In genomic region chr12:47986832-47987231, GRCh38 we compare ENCODE assay signal across 30 cellular contexts. TPM values are rescaled to one million over a fixed set of nuclear protein-coding genes. Genes with fewer than 3 reads are reported as not detected.
"Had no signal": no experiment of that assay in that cellular context is flagged by ENCODE, and none has a peak within 500 bp of the region (broad histone marks: within the 10 kb centered on the region; RNA-seq: fewer than 3 reads in every experiment).

No MANE protein-coding gene starts in this region.

- H3K4me1 ChIP-seq: colonic mucosa, prostate gland had no signal

- H3K27ac ChIP-seq: colonic mucosa, esophagus squamous epithelium, neutrophil, parathyroid adenoma, prostate gland, skin epidermis, suprapubic skin, transverse colon, vagina had no signal

- H3K9me3 ChIP-seq: colonic mucosa, esophagus squamous epithelium, mucosa of descending colon, neutrophil, prostate gland, suprapubic skin, transverse colon, vagina had no signal

- H3K79me2 ChIP-seq: parathyroid adenoma had no signal

- H3K9me3 Mint-ChIP-seq: dendritic cell treated with granulocyte-macrophage colony-stimulating factor and Interleukin-4, amounts not matched to agents 40 ng/mL and 50 ng/mL, for 4 days; immature natural killer cell; mesothelial cell of epicardium; naive B cell; natural killer cell treated with Interleukin-12 subunit alpha and Interleukin-12 subunit beta and Interleukin-15 and Interleukin-18, amount 100 ng/mL, for 72 hours; neural crest cell; stimulated activated naive CD8-positive, alpha-beta T cell treated with anti-CD3 and anti-CD28 coated beads, Interleukin-15, amount 100 ng/mL, for 72 hours had no signal

- H3K27me3 ChIP-seq: colonic mucosa, vagina had no signal

- H3K36me3 ChIP-seq: colonic mucosa, esophagus squamous epithelium, neutrophil, prostate gland, suprapubic skin, transverse colon, vagina had no signal

- H3K36me3 Mint-ChIP-seq: immature natural killer cell; mesothelial cell of epicardium; naive B cell; natural killer cell treated with Interleukin-12 subunit alpha and Interleukin-12 subunit beta and Interleukin-15 and Interleukin-18, amount 100 ng/mL, for 72 hours had no signal

- H3K4me3 Mint-ChIP-seq: dendritic cell treated with granulocyte-macrophage colony-stimulating factor and Interleukin-4, amounts not matched to agents 40 ng/mL and 50 ng/mL, for 4 days; immature natural killer cell; mesothelial cell of epicardium; natural killer cell treated with Interleukin-12 subunit alpha and Interleukin-12 subunit beta and Interleukin-15 and Interleukin-18, amount 100 ng/mL, for 72 hours; neural crest cell; stimulated activated naive CD8-positive, alpha-beta T cell treated with anti-CD3 and anti-CD28 coated beads, Interleukin-15, amount 100 ng/mL, for 72 hours had no signal

- H3K9ac ChIP-seq: parathyroid adenoma had no signal

- H3K4me3 ChIP-seq: colonic mucosa, esophagus squamous epithelium, mucosa of descending colon, prostate gland, skin epidermis, suprapubic skin, transverse colon, vagina had no signal

- H2AFZ ChIP-seq: parathyroid adenoma had no signal

- DNase-seq: colonic mucosa; effector memory CD4-positive, alpha-beta T cell; erythroblast; esophagus squamous epithelium; foreskin melanocyte; hypothalamus; immature natural killer cell; islet precursor cell; mesenchymal stem cell; naive B cell; stimulated activated CD4-positive, alpha-beta T cell treated with anti-CD3 and anti-CD28 coated beads, Interleukin-15, amount 100 ng/mL, for 24 hours; stimulated activated CD4-positive, alpha-beta T cell treated with anti-CD3 and anti-CD28 coated beads, Interleukin-2, amount 100 ng/mL, for 48 hours; stimulated activated naive CD4-positive, alpha-beta T cell; stimulated activated naive CD8-positive, alpha-beta T cell treated with anti-CD3 and anti-CD28 coated beads, Interleukin-15, amount 100 ng/mL, for 72 hours; transverse colon had no signal

- H3K27ac Mint-ChIP-seq: dendritic cell treated with granulocyte-macrophage colony-stimulating factor and Interleukin-4, amounts not matched to agents 40 ng/mL and 50 ng/mL, for 4 days; immature natural killer cell; mesothelial cell of epicardium; natural killer cell treated with Interleukin-12 subunit alpha and Interleukin-12 subunit beta and Interleukin-15 and Interleukin-18, amount 100 ng/mL, for 72 hours; stimulated activated naive CD8-positive, alpha-beta T cell treated with anti-CD3 and anti-CD28 coated beads, Interleukin-15, amount 100 ng/mL, for 72 hours had no signal

RNA-seq across cellular contexts. Expression of gene COL2A1, which starts 17.4 kb away (rescaled TPM):
- total RNA-seq: esophagus squamous epithelium; lung microvascular endothelial cell; natural killer cell treated with Interleukin-12 subunit alpha and Interleukin-12 subunit beta and Interleukin-15 and Interleukin-18, amount 100 ng/mL, for 72 hours; right cardiac atrium; suprapubic skin; ureter; vagina had no signal
- polyA plus RNA-seq: immature natural killer cell, liver had no signal
